In genomic region chr11:62709262-62710000, GRCh38 we compare ENCODE assay signal across 8 cellular contexts. TPM values are rescaled to one million over a fixed set of nuclear protein-coding genes. Genes with fewer than 3 reads are reported as not detected.
DNase-seq lines count a peak whose midpoint lies in the region; ATAC-seq and TF ChIP-seq lines count a peak whose summit lies in the region.

No MANE protein-coding gene starts in this region.

- H3K18ac ChIP-seq in H9 (ENCODE audit: insufficient read length, low read depth, low read length): peak overlapping the region; percentile 96

- peak overlapping the region; percentile 7 for H3K56ac ChIP-seq in H9 (ENCODE audit: insufficient read length, low read depth, low read length)

- no peak overlapping the region for H2BK20ac ChIP-seq in H9 (ENCODE audit: low read depth, low read length, poor library complexity, severe bottlenecking)

- H3K27me3 Mint-ChIP-seq in H9 (ENCODE audit: low read depth): no peaks in the 10 kb centered on the region
- H3K27me3 Mint-ChIP-seq in type B pancreatic cell: no peaks in the 10 kb centered on the region

- H2AFZ ChIP-seq in H9 (ENCODE audit: low read length): peak overlapping the region; percentile 35

- peak overlapping the region; percentile 99 for H3K4me2 ChIP-seq in H9 (ENCODE audit: insufficient read depth, insufficient read length, low read length)

- H3K9me3 Mint-ChIP-seq in H9 (no peaks in the 10 kb centered on the region; a peak in 1 of 5 replicates), type B pancreatic cell (no peaks in the 10 kb centered on the region)

- intact Hi-C loops in adrenal gland (cut with DNase I) (no loop called here), heart right ventricle (cut with DNase I) (loop anchor here in 3 of 10 donors (2.0 to 5.0 kb wide), 4 partner anchors 17 to 133 kb away; partner anchors contain the start of genes LBHD1 (in 2 of the 3), UQCC3 (in 2 of the 3), C11orf98 (in 1 of the 3) and CSKMT (in 1 of the 3)), posterior cingulate gyrus (cut with DNase I) (loop anchor here (2.0 to 10.0 kb wide), 2 partner anchors 17 to 115 kb away; partner anchors contain the start of genes HNRNPUL2 and TUT1)

- TF ChIP-seq CTCF in H9 (conservative IDR thresholded peaks at IDR 0.05): no peak
- TF ChIP-seq CTCF in adrenal gland (IDR thresholded peaks at IDR 0.05): no peak
- peak in 5 of 9 donors; percentile 15 to 46 (median 27) for TF ChIP-seq CTCF in heart right ventricle (IDR thresholded peaks at IDR 0.05)
- peak; percentile 17 for TF ChIP-seq CTCF in type B pancreatic cell (conservative IDR thresholded peaks at IDR 0.05)

- H4K8ac ChIP-seq in H9 (replicated peaks; ENCODE audit: insufficient read length, low read depth, low read length): no peak overlapping the region

- H3K4me1 Mint-ChIP-seq in H9 (peaks cover 47 to 53% of the 10 kb centered on the region in 2 experiments), type B pancreatic cell (ENCODE audit: unreplicated experiment) (peaks cover 49% of the 10 kb centered on the region)

- H3T11ph ChIP-seq in H9 (ENCODE audit: low read length): peak overlapping the region; percentile 23

- H3K4ac ChIP-seq in H9 (ENCODE audit: low read depth, low read length): no peak overlapping the region

- peak overlapping the region; percentile 92 for H2BK5ac ChIP-seq in H9 (ENCODE audit: insufficient read length, low read length)

- H3K79me2 ChIP-seq in H9 (ENCODE audit: insufficient read depth, low read length): no peaks in the 10 kb centered on the region; the same call in 1 of the 2 replicates

- no peaks in the 10 kb centered on the region for H3K79me1 ChIP-seq in H9 (ENCODE audit: insufficient read depth, low read depth, low read length, poor library complexity, severe bottlenecking)

- peak; percentile 80 to 92 (median 87) for ATAC-seq in heart right ventricle

- no peaks in the 10 kb centered on the region for H3K9me3 ChIP-seq in H9 (ENCODE audit: control insufficient read depth, low read depth, low read length)
- H3K9me3 ChIP-seq in adrenal gland (replicated peaks in 1 of 3): no peaks in the 10 kb centered on the region
- H3K9me3 ChIP-seq in heart right ventricle: no peaks in the 10 kb centered on the region

- peak overlapping the region; percentile 92 for H3K27ac ChIP-seq in H9 (ENCODE audit: insufficient read length, low read depth, low read length)
- peak overlapping the region; percentile 84 to 96 (median 93) for H3K27ac ChIP-seq in adrenal gland
- peak overlapping the region; percentile 89 to 100 (median 98) for H3K27ac ChIP-seq in heart right ventricle

- no peak overlapping the region for H2BK12ac ChIP-seq in H9 (ENCODE audit: insufficient read length, low read depth, low read length)

- no CpG with 5 or more reads among the region's 47 CpGs for WGBS in H9 (ENCODE audit: extremely low coverage, insufficient read length, low lambda C conversion rate)
- WGBS in adrenal gland, 4 donors: 0 to 3% (median 1%) methylated on average over 30 to 47 of the region's 47 CpGs
- WGBS in heart right ventricle, 2 donors: 1% methylated on average over 47 of the region's 47 CpGs

- no peak overlapping the region for H2BK120ac ChIP-seq in H9 (ENCODE audit: low read depth, low read length, poor library complexity, severe bottlenecking)

- peak; percentile 44 to 85 for TF ChIP-seq POLR2A in adrenal gland (IDR thresholded peaks at IDR 0.05)

- peak overlapping the region; percentile 97 for H4K5ac ChIP-seq in H9 (ENCODE audit: insufficient read length, low read depth, low read length)

- DNase-seq in ELR (ENCODE audit: low read depth): peak; percentile 99
- peak; percentile 98 for DNase-seq in H9
- peak; percentile 99 for DNase-seq in NCI-H1092 (lab: John Stamatoyannopoulos, UW)
- DNase-seq in SW480 (ENCODE audit: low spot score): peak; percentile 98
- DNase-seq in adrenal gland: peak; percentile 95 to 100 (median 99)
- peak; percentile 95 to 99 for DNase-seq in heart right ventricle
- peak; percentile 94 to 99 (median 96) for DNase-seq in posterior cingulate gyrus
- peak; percentile 94 for DNase-seq in type B pancreatic cell (ENCODE audit: extremely low spot score, unreplicated experiment)

- H3K23ac ChIP-seq in H9 (ENCODE audit: insufficient read length, low read depth, low read length): no peak overlapping the region

- H3K27ac Mint-ChIP-seq in H9: peak overlapping the region; percentile 100
- peak overlapping the region; percentile 96 for H3K27ac Mint-ChIP-seq in type B pancreatic cell

- H3K4me3 Mint-ChIP-seq in H9 (peak overlapping the region; percentile 84 to 91), type B pancreatic cell (peak overlapping the region; percentile 95)

- peaks cover 26 to 50% (median 38%) of the 10 kb centered on the region in 3 experiments for H3K36me3 Mint-ChIP-seq in H9 (ENCODE audit: insufficient read depth in 1 of 3, low read depth in 3 of 3)
- H3K36me3 Mint-ChIP-seq in type B pancreatic cell: peaks cover 26% of the 10 kb centered on the region

- H3K9ac ChIP-seq in H9 (ENCODE audit: extremely low read depth, insufficient read length, low read length): peak overlapping the region; percentile 91

- peaks cover 28% of the 10 kb centered on the region for H3K23me2 ChIP-seq in H9 (ENCODE audit: insufficient read length, low read depth, low read length, poor library complexity, severe bottlenecking)

- H3K36me3 ChIP-seq in adrenal gland (replicated peaks in 1 of 2) (peaks cover 0 to 40% of the 10 kb centered on the region in 2 donors), heart right ventricle (peaks cover 0 to 44% (median 14%) of the 10 kb centered on the region in 9 donors)

- H2AK5ac ChIP-seq in H9 (ENCODE audit: insufficient read length, low read length): no peak overlapping the region

- no peaks in the 10 kb centered on the region for H3K27me3 ChIP-seq in H9 (ENCODE audit: insufficient read depth, low read length)
- H3K27me3 ChIP-seq in adrenal gland: no peaks in the 10 kb centered on the region
- H3K27me3 ChIP-seq in heart right ventricle: no peaks in the 10 kb centered on the region

- H3K4me1 ChIP-seq in H9 (ENCODE audit: insufficient read depth, low read length) (peaks cover 2% of the 10 kb centered on the region; the same call in 1 of the 2 replicates), adrenal gland (replicated peaks in 1 of 2) (peaks cover 40 to 51% of the 10 kb centered on the region in 2 donors), heart right ventricle (peaks cover 26 to 73% (median 49%) of the 10 kb centered on the region in 9 donors)

- peak overlapping the region in 3 of 4 donors; percentile 53 to 58 (median 58) for H3K4me3 ChIP-seq in adrenal gland
- peak overlapping the region; percentile 47 to 75 (median 68) for H3K4me3 ChIP-seq in heart right ventricle

- peak overlapping the region; percentile 10 for H4K91ac ChIP-seq in H9 (ENCODE audit: insufficient read length, low read depth, low read length)

- no peaks in the 10 kb centered on the region for H4K20me1 ChIP-seq in H9 (ENCODE audit: control insufficient read depth, insufficient read depth, insufficient read length)

- H2BK15ac ChIP-seq in H9 (ENCODE audit: low read depth, low read length): no peak overlapping the region

- peak overlapping the region; percentile 93 for H3K14ac ChIP-seq in H9 (ENCODE audit: insufficient read depth, low read length)

RNA-seq across cellular contexts. Expression of gene GNG3, which starts 2.0 kb away (rescaled TPM):
- total RNA-seq in H9 (2021) (3.2 and 3.4 TPM in 2 replicates), adrenal gland (1 to 10 TPM in 2 of 8 donors, under 1 TPM in 4, not detected in 2; 0.39 to 3.2 (median 0.94) TPM), heart right ventricle (under 1 TPM in 4 of 10 donors, not detected in 6; 0.26 to 0.34 (median 0.31) TPM), type B pancreatic cell (ENCODE audit: low replicate concordance) (0.88 and 4.7 TPM in 2 replicates)
- polyA plus RNA-seq in adrenal gland (10 to 100 TPM in 1 of 3 donors, 1 to 10 TPM in 2; 4.1 to 15.7 (median 6.4) TPM), heart right ventricle (under 1 TPM in 1 of 2 donors, not detected in 1; 0.16 TPM)

RNA-seq across cellular contexts. Expression of gene BSCL2, which starts 2.2 kb away (rescaled TPM):
- total RNA-seq in H9 (2021): 68.4 and 77.4 TPM in 2 replicates
- 100 to 1,000 TPM in 5 of 8 donors, 10 to 100 TPM in 3; 77.6 to 185 (median 105) TPM for total RNA-seq in adrenal gland
- polyA plus RNA-seq in adrenal gland: 100 to 1,000 TPM; 134 to 653 (median 440) TPM
- total RNA-seq in heart right ventricle: 10 to 100 TPM in 9 of 10 donors, 1 to 10 TPM in 1; 8.5 to 26.8 (median 15.7) TPM
- polyA plus RNA-seq in heart right ventricle: 10 to 100 TPM; 31.4 to 83.0 TPM
- 93.5 and 94.6 TPM in 2 replicates for total RNA-seq in type B pancreatic cell (ENCODE audit: low replicate concordance)

RNA-seq across cellular contexts. Expression of gene HNRNPUL2, which starts 17.8 kb away (rescaled TPM):
- total RNA-seq in H9 (2021) (40.6 and 43.5 TPM in 2 replicates), adrenal gland (10 to 100 TPM; 10.3 to 34.5 (median 20.2) TPM), heart right ventricle (10 to 100 TPM; 26.9 to 40.9 (median 33.4) TPM), type B pancreatic cell (ENCODE audit: low replicate concordance) (44.8 and 63.7 TPM in 2 replicates)
- polyA plus RNA-seq in adrenal gland (10 to 100 TPM; 23.8 to 40.2 (median 38.1) TPM), heart right ventricle (10 to 100 TPM; 21.4 to 35.3 TPM)

RNA-seq across cellular contexts. Expression of gene TTC9C, which starts 18.9 kb away (rescaled TPM):
- 31.6 and 33.4 TPM in 2 replicates for total RNA-seq in H9 (2021)
- total RNA-seq in adrenal gland: 10 to 100 TPM; 10.7 to 32.6 (median 24.2) TPM
- 10 to 100 TPM; 36.7 to 93.9 (median 46.3) TPM for polyA plus RNA-seq in adrenal gland
- 10 to 100 TPM in 9 of 10 donors, 1 to 10 TPM in 1; 9.4 to 16.2 (median 12.9) TPM for total RNA-seq in heart right ventricle
- polyA plus RNA-seq in heart right ventricle: 10 to 100 TPM; 20.3 to 20.8 TPM
- 34.1 and 39.0 TPM in 2 replicates for total RNA-seq in type B pancreatic cell (ENCODE audit: low replicate concordance)

RNA-seq across cellular contexts. Expression of gene LRRN4CL, which starts 20.1 kb away (rescaled TPM):
- 0.59 and 0.79 TPM in 2 replicates for total RNA-seq in H9 (2021)
- total RNA-seq in adrenal gland: 10 to 100 TPM in 6 of 8 donors, 1 to 10 TPM in 2; 6.5 to 29.9 (median 14.7) TPM
- 1 to 10 TPM; 5.7 to 9.3 (median 6.4) TPM for polyA plus RNA-seq in adrenal gland
- 1 to 10 TPM; 2.0 to 9.5 (median 2.6) TPM for total RNA-seq in heart right ventricle
- 1 to 10 TPM; 1.9 to 2.8 TPM for polyA plus RNA-seq in heart right ventricle
- total RNA-seq in type B pancreatic cell (ENCODE audit: low replicate concordance): 0.21 and 1.0 TPM in 2 replicates

Comparison
In these comparisons a context has a peak if more than half of its experiments do, and no peak if none do; other contexts are left out.
1. Peak in every context shown above with its lines: DNase-seq, ATAC-seq, H3K4me3 ChIP-seq and H3K27ac ChIP-seq.
2. CTCF ChIP-seq: peak in heart right ventricle (5 of 9) and type B pancreatic cell (single experiment); none in H9 (single experiment) and adrenal gland (0 of 6).